In genomic region chr2:237701033-237701858, GRCh38 we compare ENCODE assay signal across 8 cellular contexts.
DNase-seq lines count a peak whose midpoint lies in the region; ATAC-seq and TF ChIP-seq lines count a peak whose summit lies in the region.

No MANE protein-coding gene starts in this region.

- no peaks in the 10 kb centered on the region for H3K36me3 Mint-ChIP-seq in natural killer cell treated with Interleukin-12 subunit alpha and Interleukin-12 subunit beta and Interleukin-15 and Interleukin-18, amount 100 ng/mL, for 72 hours

- H3K4me1 ChIP-seq in MM.1S (ENCODE audit: low read length): peaks cover 75% of the 10 kb centered on the region

- peaks cover 80 to 81% of the 10 kb centered on the region in 2 donors for H3K4me1 Mint-ChIP-seq in natural killer cell treated with Interleukin-12 subunit alpha and Interleukin-12 subunit beta and Interleukin-15 and Interleukin-18, amount 100 ng/mL, for 72 hours (ENCODE audit: low read depth in 2 of 2)

- ATAC-seq in natural killer cell treated with Interleukin-12 subunit alpha and Interleukin-12 subunit beta and Interleukin-15 and Interleukin-18, amount 100 ng/mL, for 72 hours: no peak
- ATAC-seq in HG03460 (IDR thresholded peaks at IDR 0.05; ENCODE audit: unreplicated experiment): no peak

- no peaks in the 10 kb centered on the region for H3K9me2 ChIP-seq in MM.1S (replicated peaks; ENCODE audit: insufficient read depth, low read length)

- peaks cover 61% of the 10 kb centered on the region for H3F3A ChIP-seq in MM.1S (ENCODE audit: insufficient read depth, low read length)

- H3K79me2 ChIP-seq in MM.1S (ENCODE audit: low read length): peaks cover 90% of the 10 kb centered on the region

- H3K27ac Mint-ChIP-seq in natural killer cell treated with Interleukin-12 subunit alpha and Interleukin-12 subunit beta and Interleukin-15 and Interleukin-18, amount 100 ng/mL, for 72 hours: peak overlapping the region; percentile 81 to 88

- H3K9me3 ChIP-seq in AG04450 (ENCODE audit: control insufficient read depth, insufficient read depth, low read length) (no peaks in the 10 kb centered on the region), MM.1S (replicated peaks; ENCODE audit: insufficient read depth, low read length) (no peaks in the 10 kb centered on the region)

- DNase-seq in AG04450 (ENCODE audit: low read depth, low spot score): no peak
- no peak for DNase-seq in MM.1S
- DNase-seq in natural killer cell treated with Interleukin-12 subunit alpha and Interleukin-12 subunit beta and Interleukin-15 and Interleukin-18, amount 100 ng/mL, for 72 hours (ENCODE audit: low spot score): no peak
- no peak for DNase-seq in NCI-H1694 (lab: John Stamatoyannopoulos, UW)
- DNase-seq in ureter (ENCODE audit: low spot score): no peak
- no peak for DNase-seq in DMS114 treated with DMSO at 0.1 percent for 48 hours (lab: John Stamatoyannopoulos, UW; ENCODE audit: unreplicated experiment)

- H3K27me3 Mint-ChIP-seq in natural killer cell treated with Interleukin-12 subunit alpha and Interleukin-12 subunit beta and Interleukin-15 and Interleukin-18, amount 100 ng/mL, for 72 hours: no peaks in the 10 kb centered on the region

- H3K36me3 ChIP-seq in MM.1S (replicated peaks; ENCODE audit: insufficient read depth, low read length): no peaks in the 10 kb centered on the region

- TF ChIP-seq CTCF in AG04450 (IDR thresholded peaks at IDR 0.05; ENCODE audit: low read depth, low read length) (no peak), MM.1S (IDR thresholded peaks at IDR 0.05; ENCODE audit: low read length) (no peak)

- H3K27ac ChIP-seq in AG04450 (ENCODE audit: low read depth, low read length) (peak overlapping the region; percentile 78), MM.1S (ENCODE audit: low read length) (peak overlapping the region; percentile 94), cingulate gyrus (ENCODE audit: low read depth, low read length) (peak overlapping the region; percentile 58)

- no peak overlapping the region for H2AFZ ChIP-seq in MM.1S (ENCODE audit: low read length)

- H3K4me3 ChIP-seq in AG04450 (ENCODE audit: low read depth, low read length) (no peak overlapping the region), MM.1S (ENCODE audit: low read length) (peak overlapping the region; percentile 23; the same call in 1 of the 2 replicates)

- peak overlapping the region; percentile 63 for H3K4me2 ChIP-seq in MM.1S (ENCODE audit: low read depth, low read length)

- H3K4me3 Mint-ChIP-seq in natural killer cell treated with Interleukin-12 subunit alpha and Interleukin-12 subunit beta and Interleukin-15 and Interleukin-18, amount 100 ng/mL, for 72 hours: peak overlapping the region; percentile 70

- POLR2A ChIA-PET in AG04450 (lab: Yijun Ruan, JAX): interaction anchor here (1.1 kb wide), 1 partner anchor 14 kb away, joined by 8 read pairs; no protein-coding TSS in a partner anchor

- CTCF ChIA-PET in AG04450 (lab: Charles Lee): interaction anchor here (1.3 kb wide), 1 partner anchor 44 kb away, joined by 6 read pairs; no protein-coding TSS in a partner anchor

- H4K20me1 ChIP-seq in MM.1S (ENCODE audit: insufficient read depth, low read length): peaks cover 5% of the 10 kb centered on the region; the same call in 1 of the 2 replicates

- H3K27me3 ChIP-seq in AG04450 (ENCODE audit: control insufficient read depth, insufficient read depth, low read length): no peaks in the 10 kb centered on the region
- H3K27me3 ChIP-seq in MM.1S (replicated peaks; ENCODE audit: insufficient read depth, low read length): no peaks in the 10 kb centered on the region

- H3K9me3 Mint-ChIP-seq in natural killer cell treated with Interleukin-12 subunit alpha and Interleukin-12 subunit beta and Interleukin-15 and Interleukin-18, amount 100 ng/mL, for 72 hours: no peaks in the 10 kb centered on the region

- H3K9ac ChIP-seq in MM.1S (ENCODE audit: low read length): peak overlapping the region; percentile 84
